In genomic region chr10:100346351-100346764, GRCh38 we compare ENCODE assay signal across 8 cellular contexts. TPM values are rescaled to one million over a fixed set of nuclear protein-coding genes. Genes with fewer than 3 reads are reported as not detected.
DNase-seq lines count a peak whose midpoint lies in the region; ATAC-seq and TF ChIP-seq lines count a peak whose summit lies in the region.

No MANE protein-coding gene starts in this region.

- peak; percentile 72 for DNase-seq in ELF-1 (ENCODE audit: low read depth, low spot score)
- peak; percentile 30 for DNase-seq in T follicular helper cell (ENCODE audit: low read depth)
- DNase-seq in ascending aorta (ENCODE audit: low spot score in 2 of 2), result peak in 1 of 2 donors; percentile 76
- DNase-seq in hepatocyte (ENCODE audit: low spot score), result peak; percentile 92
- DNase-seq in retina, result peak; percentile 90

- H3K27me3 ChIP-seq in KMS-11 (ENCODE audit: insufficient read depth, low read depth), result no peaks in the 10 kb centered on the region
- no peaks in the 10 kb centered on the region for H3K27me3 ChIP-seq in ascending aorta
- no peaks in the 10 kb centered on the region for H3K27me3 ChIP-seq in hepatocyte

- no peaks in the 10 kb centered on the region for H3K9me2 ChIP-seq in hepatocyte (replicated peaks; ENCODE audit: insufficient read depth)

- H3K9me3 ChIP-seq in ascending aorta (no peaks in the 10 kb centered on the region), hepatocyte (ENCODE audit: low read depth) (no peaks in the 10 kb centered on the region)

- H2AFZ ChIP-seq in KMS-11 (ENCODE audit: low read depth) (peak overlapping the region; percentile 66), hepatocyte (peak overlapping the region; percentile 38)

- peak overlapping the region; percentile 71 for H3K9ac ChIP-seq in KMS-11

- peak overlapping the region; percentile 53 for H3K27ac ChIP-seq in KMS-11
- peak overlapping the region; percentile 54 to 74 for H3K27ac ChIP-seq in ascending aorta
- H3K27ac ChIP-seq in hepatocyte, result peak overlapping the region; percentile 97

- H3K79me2 ChIP-seq in KMS-11 (ENCODE audit: insufficient read depth, low read depth), result peaks cover 41% of the 10 kb centered on the region
- peaks cover 43% of the 10 kb centered on the region for H3K79me2 ChIP-seq in hepatocyte

- peaks cover 11% of the 10 kb centered on the region; the same call in 1 of the 2 replicates for H4K20me1 ChIP-seq in KMS-11 (ENCODE audit: insufficient read depth)
- peaks cover 38% of the 10 kb centered on the region for H4K20me1 ChIP-seq in hepatocyte (ENCODE audit: insufficient read depth, poor library complexity, severe bottlenecking)

- peak overlapping the region; percentile 91 for H3K4me2 ChIP-seq in KMS-11
- H3K4me2 ChIP-seq in hepatocyte, result peak overlapping the region; percentile 91

- H3K4me1 ChIP-seq in KMS-11 (ENCODE audit: low read depth, poor library complexity, severe bottlenecking) (peaks cover 42% of the 10 kb centered on the region), ascending aorta (peaks cover 0 to 4% of the 10 kb centered on the region in 2 donors), hepatocyte (ENCODE audit: insufficient read depth) (peaks cover 40% of the 10 kb centered on the region)

- TF ChIP-seq CTCF in KMS-11 (conservative IDR thresholded peaks at IDR 0.05; ENCODE audit: low read depth, low read length) (no peak), ascending aorta (IDR thresholded peaks at IDR 0.05) (no peak), hepatocyte (IDR thresholded peaks at IDR 0.05; ENCODE audit: poor library complexity) (no peak)

- intact Hi-C loops in ascending aorta (cut with DNase I), result loop anchor here (1.0 kb wide), 1 partner anchor 117 kb away; the partner anchor contains the start of gene CHUK

- H3K36me3 ChIP-seq in KMS-11 (ENCODE audit: insufficient read depth), result 0 out of 2 replicates have a peak, but pooled peaks cover 10% of the 10 kb centered on the region
- no peaks in the 10 kb centered on the region for H3K36me3 ChIP-seq in ascending aorta
- no peaks in the 10 kb centered on the region for H3K36me3 ChIP-seq in hepatocyte (replicated peaks; ENCODE audit: insufficient read depth, low read depth)

- no peak overlapping the region for H3K4me3 ChIP-seq in KMS-11 (IDR thresholded peaks at IDR 0.05; ENCODE audit: insufficient read depth, low read depth, low read length)
- H3K4me3 ChIP-seq in ascending aorta, result peak overlapping the region; percentile 74 to 84
- H3K4me3 ChIP-seq in hepatocyte, result peak overlapping the region; percentile 81

- 2% methylated on average over 27 of the region's 36 CpGs for WGBS in hepatocyte (ENCODE audit: low lambda C conversion rate, missing lambda C conversion rate)

- ATAC-seq in GM21717 (IDR thresholded peaks at IDR 0.05; ENCODE audit: unreplicated experiment) (peak; percentile 46), HG03469 (IDR thresholded peaks at IDR 0.05; ENCODE audit: unreplicated experiment) (no peak)

RNA-seq across cellular contexts. Expression of gene SCD, which starts 0.7 kb away (rescaled TPM):
- total RNA-seq in ascending aorta, result 2.9 TPM
- 589 and 622 TPM in 2 replicates for total RNA-seq in hepatocyte
- polyA plus RNA-seq in hepatocyte, result 213 and 282 TPM in 2 replicates

RNA-seq across cellular contexts. Expression of gene PKD2L1, which starts 16.3 kb away (rescaled TPM):
- total RNA-seq in ascending aorta, result not detected
- 0.10 TPM in 1 of 2 replicates, not detected in the other for total RNA-seq in hepatocyte
- polyA plus RNA-seq in hepatocyte, result 0.88 and 1.9 TPM in 2 replicates

RNA-seq across cellular contexts. Expression of gene BLOC1S2, which starts 59.9 kb away (rescaled TPM):
- total RNA-seq in ascending aorta (21.4 TPM), hepatocyte (44.1 and 50.1 TPM in 2 replicates)
- 46.7 and 50.4 TPM in 2 replicates for polyA plus RNA-seq in hepatocyte

Comparison
In these comparisons a context has a peak if more than half of its experiments do, and no peak if none do; other contexts are left out.
1. RNA of gene SCD, which starts 0.7 kb away (total RNA-seq): 589 to 622 TPM in hepatocyte; 2.9 TPM in ascending aorta (single experiment); every median in the first group is over 100 times any median in the second.
2. Peak in every context shown above with its lines, with median percentiles within 50 percentile points of each other: H3K27ac ChIP-seq.